ENCODE assay signal across 37 cellular contexts in genomic region chr17:78086740-78087139, GRCh38. TPM values are rescaled to one million over a fixed set of nuclear protein-coding genes. Genes with fewer than 3 reads are reported as not detected.
"Had no signal": no experiment of that assay in that cellular context is flagged by ENCODE, and none has a peak within 500 bp of the region (broad histone marks: within the 10 kb centered on the region; RNA-seq: fewer than 3 reads in every experiment).

No MANE protein-coding gene starts in this region.

- H3K9me3 Mint-ChIP-seq: activated CD4-positive, alpha-beta T cell treated with anti-CD3 and anti-CD28 coated beads, Interleukin-2, amount 10 ng/mL, durations not matched to agents 7 days and 5 days; activated naive CD8-positive, alpha-beta T cell treated with anti-CD3 and anti-CD28 coated beads, Interleukin-2, amount 10 ng/mL, durations not matched to agents 7 days and 5 days; activated T-helper 2 cell treated with anti-CD3 and anti-CD28 coated beads, Interferon-gamma antibody, Interleukin-2, Interleukin-4, amounts not matched to agents 10 μg/mL and 5 μg/mL and 100 μg/mL, durations not matched to agents 14 hours and 24 hours and 36 hours; T-helper 1 cell treated with Interleukin-12 subunit alpha and Interleukin-12 subunit beta and Interleukin-4 antibody, amounts not matched to agents 30 μg/mL and 1 μg/mL, for 36 hours; T-helper 2 cell treated with Interferon-gamma antibody and Interleukin-4, amounts not matched to agents 5 μg/mL and 100 μg/mL, for 36 hours had no signal

- FAIRE-seq: TTC549 had no signal

- H3K9ac ChIP-seq: SK-N-SH had no signal

- H3K27me3 Mint-ChIP-seq: activated CD4-positive, alpha-beta T cell treated with anti-CD3 and anti-CD28 coated beads for 36 hours; activated CD4-positive, alpha-beta T cell treated with anti-CD3 and anti-CD28 coated beads, Interleukin-2, amount 10 ng/mL, durations not matched to agents 7 days and 5 days; activated naive CD8-positive, alpha-beta T cell treated with anti-CD3 and anti-CD28 coated beads, Interleukin-2, amount 10 ng/mL, durations not matched to agents 7 days and 5 days had no signal

- H3K4me3 Mint-ChIP-seq: activated CD4-positive, alpha-beta T cell treated with anti-CD3 and anti-CD28 coated beads for 36 hours; activated CD4-positive, alpha-beta T cell treated with anti-CD3 and anti-CD28 coated beads, Interleukin-2, amount 10 ng/mL, durations not matched to agents 7 days and 5 days; activated CD8-positive, alpha-beta T cell treated with anti-CD3 and anti-CD28 coated beads, Interleukin-2, amount 10 ng/mL, durations not matched to agents 7 days and 5 days; activated naive CD8-positive, alpha-beta T cell treated with anti-CD3 and anti-CD28 coated beads, Interleukin-2, amount 10 ng/mL, durations not matched to agents 7 days and 5 days; T-helper 1 cell treated with Interleukin-12 subunit alpha and Interleukin-12 subunit beta and Interleukin-4 antibody, amounts not matched to agents 30 μg/mL and 1 μg/mL, for 36 hours; T-helper 2 cell treated with Interferon-gamma antibody and Interleukin-4, amounts not matched to agents 5 μg/mL and 100 μg/mL, for 36 hours had no signal

- H3K4me2 ChIP-seq: SK-N-SH had no signal

- H3K4me1 ChIP-seq: ascending aorta, Peyer's patch, SJSA1 had no signal

- ATAC-seq: activated CD4-positive, alpha-beta T cell treated with anti-CD3 and anti-CD28 coated beads for 36 hours; activated CD4-positive, CD25-positive, alpha-beta regulatory T cell treated with anti-CD3 and anti-CD28 coated beads, Interleukin-2, amount 50 U/mL, for 24 hours; activated CD8-positive, alpha-beta T cell treated with anti-CD3 and anti-CD28 coated beads, Interleukin-2, amount 10 ng/mL, durations not matched to agents 7 days and 5 days; PC-3 had no signal

- H3K9me3 ChIP-seq: ascending aorta, MG63, Peyer's patch, SJSA1, SK-N-SH had no signal

- H3K4me3 ChIP-seq: ascending aorta, cardiac muscle cell, MG63, Peyer's patch, SJSA1 had no signal

- H3K27me3 ChIP-seq: ascending aorta, cardiac muscle cell, MG63, Peyer's patch, SJSA1 had no signal

- H3K27ac Mint-ChIP-seq: activated CD4-positive, alpha-beta T cell treated with anti-CD3 and anti-CD28 coated beads for 36 hours; activated CD4-positive, alpha-beta T cell treated with anti-CD3 and anti-CD28 coated beads, Interleukin-2, amount 10 ng/mL, durations not matched to agents 7 days and 5 days; activated CD8-positive, alpha-beta T cell treated with anti-CD3 and anti-CD28 coated beads, Interleukin-2, amount 10 ng/mL, durations not matched to agents 7 days and 5 days; activated naive CD8-positive, alpha-beta T cell treated with anti-CD3 and anti-CD28 coated beads, Interleukin-2, amount 10 ng/mL, durations not matched to agents 7 days and 5 days; activated T-helper 2 cell treated with anti-CD3 and anti-CD28 coated beads, Interferon-gamma antibody, Interleukin-2, Interleukin-4, amounts not matched to agents 10 μg/mL and 5 μg/mL and 100 μg/mL, durations not matched to agents 14 hours and 24 hours and 36 hours; T-helper 1 cell treated with Interleukin-12 subunit alpha and Interleukin-12 subunit beta and Interleukin-4 antibody, amounts not matched to agents 30 μg/mL and 1 μg/mL, for 36 hours; T-helper 2 cell treated with Interferon-gamma antibody and Interleukin-4, amounts not matched to agents 5 μg/mL and 100 μg/mL, for 36 hours had no signal

- H3K27ac ChIP-seq: ascending aorta, cardiac muscle cell, Peyer's patch, SJSA1 had no signal

- DNase-seq: activated CD4-positive, alpha-beta T cell treated with anti-CD3 and anti-CD28 coated beads for 36 hours; activated CD4-positive, alpha-beta T cell treated with anti-CD3 and anti-CD28 coated beads, Interleukin-2, amount 10 ng/mL, durations not matched to agents 7 days and 5 days; activated CD4-positive, alpha-beta T cell treated with anti-CD3 and anti-CD28 coated beads, Interleukin-2, amount 50 U/mL, for 48 hours; activated CD8-positive, alpha-beta memory T cell treated with anti-CD3 and anti-CD28 coated beads, Interleukin-2, amount 50 U/mL, for 48 hours; activated CD8-positive, alpha-beta T cell treated with anti-CD3 and anti-CD28 coated beads, Interleukin-2, amount 10 ng/mL, durations not matched to agents 7 days and 5 days; activated gamma-delta T cell; activated naive CD4-positive, alpha-beta T cell treated with Interleukin-2 at 50 U/mL for 16 hours; activated naive CD8-positive, alpha-beta T cell treated with anti-CD3 and anti-CD28 coated beads, Interleukin-2, amount 10 ng/mL, durations not matched to agents 7 days and 5 days; amygdala; Kasumi-1; KG1; MG63; NCI-H1048; NCI-H1105 treated with DMSO at 0.1 percent for 48 hours; NCI-H1436; NCI-H1694; NCI-H1930; NCI-H2081 treated with DMSO at 0.1 percent for 48 hours; NCI-H345; NCI-H526; NCI-H748 treated with DMSO at 0.1 percent for 48 hours; NK-92 treated with Interleukin-12 subunit alpha and Interleukin-12 subunit beta, amount 100 ng/mL, for 24 hours; PC-3; Peyer's patch; RPMI8226; SHP77 treated with DMSO at 0.1 percent for 48 hours; SK-N-SH had no signal

RNA-seq across cellular contexts. Expression of gene TMC8, which starts 43.8 kb away (rescaled TPM):
- total RNA-seq: SJSA1 had no signal

RNA-seq across cellular contexts. Expression of gene C17orf99, which starts 59.4 kb away (rescaled TPM):
- total RNA-seq: activated CD4-positive, alpha-beta T cell treated with anti-CD3 and anti-CD28 coated beads for 36 hours; activated CD4-positive, alpha-beta T cell treated with anti-CD3 and anti-CD28 coated beads, Interleukin-2, amount 10 ng/mL, durations not matched to agents 7 days and 5 days; activated CD8-positive, alpha-beta T cell treated with anti-CD3 and anti-CD28 coated beads, Interleukin-2, amount 10 ng/mL, durations not matched to agents 7 days and 5 days; activated naive CD8-positive, alpha-beta T cell treated with anti-CD3 and anti-CD28 coated beads, Interleukin-2, amount 10 ng/mL, durations not matched to agents 7 days and 5 days; activated T-helper 2 cell treated with anti-CD3 and anti-CD28 coated beads, Interferon-gamma antibody, Interleukin-2, Interleukin-4, amounts not matched to agents 10 μg/mL and 5 μg/mL and 100 μg/mL, durations not matched to agents 14 hours and 24 hours and 36 hours; ascending aorta; cardiac muscle cell; NCI-H460; SJSA1 had no signal
- polyA plus RNA-seq: adipose tissue, cardiac muscle cell, SK-N-SH had no signal
